ENCODE assay signal across 8 cellular contexts in the genomic region with DNA sequence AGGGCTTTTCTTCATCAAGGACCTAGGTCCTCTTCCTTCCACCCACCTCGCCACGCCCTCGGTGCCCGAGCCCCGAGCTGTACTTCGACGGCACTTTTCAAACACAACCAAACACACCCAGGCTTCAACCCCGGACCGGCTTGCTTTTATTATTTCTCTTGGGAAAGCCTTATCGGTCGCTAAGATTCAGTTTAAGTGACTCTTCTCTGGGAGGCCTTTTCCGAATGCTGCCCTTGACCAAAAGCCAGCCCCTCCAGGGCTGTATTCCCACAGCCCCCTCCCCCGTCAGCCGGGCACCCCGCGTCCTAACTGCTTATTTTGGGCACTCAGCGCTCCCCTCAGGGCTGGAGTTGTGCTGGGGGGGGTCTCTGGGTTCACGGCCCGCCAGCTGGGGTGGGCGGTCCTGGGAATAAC. TPM values are rescaled to one million over a fixed set of nuclear protein-coding genes. Genes with fewer than 3 reads are reported as not detected.
DNase-seq lines count a peak whose midpoint lies in the region; ATAC-seq and TF ChIP-seq lines count a peak whose summit lies in the region.

No MANE protein-coding gene starts in this region.

- peaks cover 2 to 77% (median 20%) of the 10 kb centered on the region in 4 donors for H3K27me3 ChIP-seq in esophagus muscularis mucosa
- no peaks in the 10 kb centered on the region for H3K27me3 ChIP-seq in parathyroid adenoma (ENCODE audit: control insufficient read depth, insufficient read depth, low read length)

- peak overlapping the region in 3 of 4 donors; percentile 46 for H3K27ac ChIP-seq in esophagus muscularis mucosa (replicated peaks in 1 of 4)
- peak overlapping the region; percentile 60 for H3K27ac ChIP-seq in parathyroid adenoma

- intact Hi-C loops in esophagus muscularis mucosa (cut with DNase I) = no loop called here

- H3K9ac ChIP-seq in parathyroid adenoma = no peak overlapping the region

- H3K4me3 ChIP-seq in esophagus muscularis mucosa (peak overlapping the region; percentile 65 to 79 (median 68)), parathyroid adenoma (ENCODE audit: low read depth, low read length) (peak overlapping the region; percentile 57)

- peak overlapping the region; percentile 85 for H2AFZ ChIP-seq in parathyroid adenoma

- H3K79me2 ChIP-seq in parathyroid adenoma = no peaks in the 10 kb centered on the region

- DNase-seq in NCI-H510A treated with DMSO at 0.1 percent for 48 hours (lab: John Stamatoyannopoulos, UW) (peak; percentile 71), NCI-H510A (lab: John Stamatoyannopoulos, UW) (no peak), esophagus muscularis mucosa (ENCODE audit: extremely low spot score) (no peak)

- H3K9me3 ChIP-seq in esophagus muscularis mucosa (no peaks in the 10 kb centered on the region), parathyroid adenoma (ENCODE audit: control insufficient read depth, low read length) (no peaks in the 10 kb centered on the region)

- 3% methylated on average over 9 of the region's 20 CpGs for WGBS in esophagus muscularis mucosa

- H3K4me2 ChIP-seq in parathyroid adenoma (ENCODE audit: low read length) = peak overlapping the region; percentile 88

- ATAC-seq in SK-N-SH treated with all-trans-retinoic acid at 6 μM for 48 hours = peak; percentile 6; the same call in 2 of the 3 replicates
- no peak for ATAC-seq in GM21737 (IDR thresholded peaks at IDR 0.05; ENCODE audit: unreplicated experiment)
- no peak for ATAC-seq in HG02759 (IDR thresholded peaks at IDR 0.05; ENCODE audit: unreplicated experiment)
- no peak for ATAC-seq in GM19324 (IDR thresholded peaks at IDR 0.05; ENCODE audit: low FRiP score, unreplicated experiment)

- H3K4me1 ChIP-seq in esophagus muscularis mucosa (peaks cover 11 to 25% (median 24%) of the 10 kb centered on the region in 4 donors), parathyroid adenoma (peaks cover 4% of the 10 kb centered on the region)

- H3K36me3 ChIP-seq in esophagus muscularis mucosa = no peaks in the 10 kb centered on the region
- no peaks in the 10 kb centered on the region for H3K36me3 ChIP-seq in parathyroid adenoma (ENCODE audit: control insufficient read depth, insufficient read depth, low read length)

- no peak for TF ChIP-seq EP300 in esophagus muscularis mucosa (IDR thresholded peaks at IDR 0.05)

- no peak for TF ChIP-seq CTCF in esophagus muscularis mucosa (IDR thresholded peaks at IDR 0.05)
- no peak for TF ChIP-seq CTCF in parathyroid adenoma (IDR thresholded peaks at IDR 0.05)

- TF ChIP-seq POLR2A in esophagus muscularis mucosa (IDR thresholded peaks at IDR 0.05; ENCODE audit: low read depth) = no peak

TF ChIP-seq in SK-N-SH treated with all-trans-retinoic acid at 6 μM for 48 hours, 23 proteins besides CTCF, POLR2A, EP300 and RAD21:
- no peak for TF ChIP-seq RARB (CRISPR knock-in tag; IDR thresholded peaks at IDR 0.05)
- no peak for TF ChIP-seq SNAI2 (CRISPR knock-in tag; IDR thresholded peaks at IDR 0.05)
- TF ChIP-seq ZFP3 (CRISPR knock-in tag; IDR thresholded peaks at IDR 0.05) = no peak
- no peak for TF ChIP-seq TOX (CRISPR knock-in tag; IDR thresholded peaks at IDR 0.05; ENCODE audit: borderline replicate concordance)
- no peak for TF ChIP-seq BACH2 (CRISPR knock-in tag; IDR thresholded peaks at IDR 0.05; ENCODE audit: borderline replicate concordance)
- TF ChIP-seq, protein P1, sequence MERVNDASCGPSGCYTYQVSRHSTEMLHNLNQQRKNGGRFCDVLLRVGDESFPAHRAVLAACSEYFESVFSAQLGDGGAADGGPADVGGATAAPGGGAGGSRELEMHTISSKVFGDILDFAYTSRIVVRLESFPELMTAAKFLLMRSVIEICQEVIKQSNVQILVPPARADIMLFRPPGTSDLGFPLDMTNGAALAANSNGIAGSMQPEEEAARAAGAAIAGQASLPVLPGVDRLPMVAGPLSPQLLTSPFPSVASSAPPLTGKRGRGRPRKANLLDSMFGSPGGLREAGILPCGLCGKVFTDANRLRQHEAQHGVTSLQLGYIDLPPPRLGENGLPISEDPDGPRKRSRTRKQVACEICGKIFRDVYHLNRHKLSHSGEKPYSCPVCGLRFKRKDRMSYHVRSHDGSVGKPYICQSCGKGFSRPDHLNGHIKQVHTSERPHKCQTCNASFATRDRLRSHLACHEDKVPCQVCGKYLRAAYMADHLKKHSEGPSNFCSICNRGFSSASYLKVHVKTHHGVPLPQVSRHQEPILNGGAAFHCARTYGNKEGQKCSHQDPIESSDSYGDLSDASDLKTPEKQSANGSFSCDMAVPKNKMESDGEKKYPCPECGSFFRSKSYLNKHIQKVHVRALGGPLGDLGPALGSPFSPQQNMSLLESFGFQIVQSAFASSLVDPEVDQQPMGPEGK (CRISPR knock-in tag; IDR thresholded peaks at IDR 0.05; ENCODE audit: borderline replicate concordance) = no peak
- TF ChIP-seq ZNF70 (CRISPR knock-in tag; IDR thresholded peaks at IDR 0.05) = no peak
- no peak for TF ChIP-seq CSDC2 (CRISPR knock-in tag; IDR thresholded peaks at IDR 0.05)

RNA-seq across cellular contexts. Expression of a gene that starts 0.6 kb away (rescaled TPM):
- under 1 TPM in 3 of 4 donors, not detected in 1; 0.19 to 0.83 (median 0.34) TPM for total RNA-seq in esophagus muscularis mucosa

RNA-seq across cellular contexts. Expression of a gene that starts 44.1 kb away (rescaled TPM):
- 10 to 100 TPM; 38.8 to 83.9 (median 64.7) TPM for total RNA-seq in esophagus muscularis mucosa
